27 cellular contexts compared by ENCODE assay signal in genomic region chr2:185245806-185246205, GRCh38.
DNase-seq lines count a peak whose midpoint lies in the region; ATAC-seq and TF ChIP-seq lines count a peak whose summit lies in the region.
"Had no signal": no experiment of that assay in that cellular context is flagged by ENCODE, and none has a peak within 500 bp of the region (broad histone marks: within the 10 kb centered on the region; RNA-seq: fewer than 3 reads in every experiment).

No MANE protein-coding gene starts in this region.

- H3K27me3 ChIP-seq in neuronal stem cell (ENCODE audit: control insufficient read depth in 3 of 3, insufficient read depth in 3 of 3, low read depth in 1 of 3, low read length in 3 of 3): no peaks in the 10 kb centered on the region
- no peaks in the 10 kb centered on the region for H3K27me3 ChIP-seq in CD8-positive, alpha-beta T cell (ENCODE audit: insufficient read depth, low read length)
- H3K27me3 ChIP-seq: foreskin keratinocyte, neutrophil, testis had no signal

- TF ChIP-seq CTCF in astrocyte of the spinal cord (IDR thresholded peaks at IDR 0.05; ENCODE audit: low read depth, low read length): no peak
- TF ChIP-seq CTCF in CD8-positive, alpha-beta T cell (IDR thresholded peaks at IDR 0.05): no peak

- H4K8ac ChIP-seq in neuronal stem cell (ENCODE audit: low read depth, low read length): no peak overlapping the region

- ATAC-seq in GM21360 (IDR thresholded peaks at IDR 0.05; ENCODE audit: unreplicated experiment) (peak; percentile 48), HG03432 (IDR thresholded peaks at IDR 0.05; ENCODE audit: unreplicated experiment) (peak; percentile 57), GM19455 (IDR thresholded peaks at IDR 0.05; ENCODE audit: unreplicated experiment) (no peak)
- ATAC-seq in CD8-positive, alpha-beta T cell: no peak
- ATAC-seq: activated CD8-positive, alpha-beta T cell treated with anti-CD3 and anti-CD28 coated beads, Interleukin-2, amount 10 ng/mL, durations not matched to agents 7 days and 5 days; foreskin keratinocyte; left ventricle myocardium superior; mucosa of descending colon; PC-3; stimulated activated naive B cell treated with anti-CD40 and anti-IgM and Interleukin-4, amounts not matched to agents 10 μg/mL and 1 μg/mL and 100 μg/mL, for 72 hours had no signal

- no peak overlapping the region for H2BK12ac ChIP-seq in neuronal stem cell (ENCODE audit: low read length)

- no peak overlapping the region for H3K4ac ChIP-seq in neuronal stem cell (ENCODE audit: low read length)

- POLR2A ChIA-PET in CD8-positive, alpha-beta T cell (lab: Charles Lee): no interaction called here

- H3K14ac ChIP-seq in neuronal stem cell (ENCODE audit: low read length): no peak overlapping the region

- H3K4me2 ChIP-seq in neuronal stem cell (ENCODE audit: insufficient read depth, low read length, poor library complexity, severe bottlenecking): no peak overlapping the region
- H3K4me2 ChIP-seq: smooth muscle cell had no signal

- H3K9me3 ChIP-seq in neuronal stem cell (replicated peaks in 1 of 2; ENCODE audit: control insufficient read depth in 2 of 2, insufficient read depth in 1 of 2, low read depth in 1 of 2, low read length in 2 of 2): no peaks in the 10 kb centered on the region
- H3K9me3 ChIP-seq in CD8-positive, alpha-beta T cell (ENCODE audit: low read length): no peaks in the 10 kb centered on the region
- H3K9me3 ChIP-seq: HAP-1, mucosa of descending colon, neutrophil, testis had no signal

- no peaks in the 10 kb centered on the region for H3K4me1 Mint-ChIP-seq in CD8-positive, alpha-beta T cell (ENCODE audit: low read depth)
- H3K4me1 Mint-ChIP-seq: CD4-positive, CD25-positive, alpha-beta regulatory T cell; stimulated activated naive B cell treated with anti-CD40 and anti-IgM and Interleukin-4, amounts not matched to agents 10 μg/mL and 1 μg/mL and 100 μg/mL, for 72 hours had no signal

- intact Hi-C loops in CD8-positive, alpha-beta T cell (cut with DNase I, micrococcal nuclease): no loop called here

- no peak overlapping the region for H3K23ac ChIP-seq in neuronal stem cell (ENCODE audit: low read depth, low read length, poor library complexity)

- H3K27ac ChIP-seq in neuronal stem cell (replicated peaks; ENCODE audit: low read length): no peak overlapping the region
- no peak overlapping the region for H3K27ac ChIP-seq in CD8-positive, alpha-beta T cell (ENCODE audit: low read depth, low read length)
- H3K27ac ChIP-seq: epithelial cell of prostate, foreskin keratinocyte, neutrophil, testis had no signal

- H3K79me1 ChIP-seq in neuronal stem cell (ENCODE audit: low read depth, low read length): no peaks in the 10 kb centered on the region

- H3K18ac ChIP-seq in neuronal stem cell (ENCODE audit: low read length): no peak overlapping the region

- no CpG with 5 or more reads among the region's 1 CpG for WGBS in neuronal stem cell (ENCODE audit: extremely low coverage in 2 of 2, insufficient read length in 2 of 2, insufficient replicate concordance in 1 of 2), 2 donors

- H2BK5ac ChIP-seq in neuronal stem cell (ENCODE audit: low read length): no peak overlapping the region

- no peak overlapping the region for H4K91ac ChIP-seq in neuronal stem cell (ENCODE audit: low read depth, low read length, poor library complexity)

- H2AK5ac ChIP-seq in neuronal stem cell (ENCODE audit: low read depth, low read length): no peak overlapping the region

- CTCF ChIA-PET in CD8-positive, alpha-beta T cell (lab: Charles Lee): no interaction called here

- H2AFZ ChIP-seq in neuronal stem cell (ENCODE audit: low read length): no peak overlapping the region

- in situ Hi-C loops in astrocyte of the spinal cord (cut with HindIII; ENCODE audit: low sequenced_read_pairs): no loop called here

- no peaks in the 10 kb centered on the region for H3K4me1 ChIP-seq in neuronal stem cell (ENCODE audit: control insufficient read depth in 2 of 2, insufficient read depth in 1 of 2, low read depth in 1 of 2, low read length in 2 of 2)
- H3K4me1 ChIP-seq in CD8-positive, alpha-beta T cell (ENCODE audit: insufficient read depth, low read length): no peaks in the 10 kb centered on the region
- H3K4me1 ChIP-seq: foreskin keratinocyte, HAP-1, testis had no signal

- H3K27ac Mint-ChIP-seq in CD8-positive, alpha-beta T cell: no peak overlapping the region
- H3K27ac Mint-ChIP-seq: activated CD8-positive, alpha-beta T cell treated with anti-CD3 and anti-CD28 coated beads, Interleukin-2, amount 10 ng/mL, durations not matched to agents 7 days and 5 days; activated T-cell treated with anti-CD3 and anti-CD28 coated beads, Interleukin-2, amount 50 U/mL, for 24 hours; CD4-positive, CD25-positive, alpha-beta regulatory T cell; stimulated activated naive B cell treated with anti-CD40 and anti-IgM and Interleukin-4, amounts not matched to agents 10 μg/mL and 1 μg/mL and 100 μg/mL, for 72 hours had no signal

- DNase-seq in astrocyte of the spinal cord (ENCODE audit: low read depth, low spot score) (peak; percentile 56), neuronal stem cell (ENCODE audit: low spot score) (peak; percentile 9), EL (no peak)
- DNase-seq in CD8-positive, alpha-beta T cell: no peak
- DNase-seq: activated CD4-positive, alpha-beta T cell treated with anti-CD3 and anti-CD28 coated beads for 1 hour; activated CD8-positive, alpha-beta T cell treated with anti-CD3 and anti-CD28 coated beads, Interleukin-2, amount 10 ng/mL, durations not matched to agents 7 days and 5 days; activated naive CD4-positive, alpha-beta T cell treated with Interleukin-2 at 50 U/mL for 16 hours; activated T-cell treated with anti-CD3 and anti-CD28 coated beads, Interleukin-2, amount 50 U/mL, for 24 hours; anterior cingulate cortex; CD4-positive, CD25-positive, alpha-beta regulatory T cell; foreskin keratinocyte; left ventricle myocardium superior; mucosa of descending colon; NCI-H1694 treated with DMSO at 0.1 percent for 48 hours; NCI-H345; PC-3; SHP77; stimulated activated CD4-positive, alpha-beta T cell treated with anti-CD3 and anti-CD28 coated beads, Interleukin-2, amount 100 ng/mL, for 48 hours; stimulated activated naive B cell treated with anti-CD40 and anti-IgM and Interleukin-4, amounts not matched to agents 10 μg/mL and 1 μg/mL and 100 μg/mL, for 72 hours; testis had no signal

- no peaks in the 10 kb centered on the region for H3K36me3 Mint-ChIP-seq in CD8-positive, alpha-beta T cell
- H3K36me3 Mint-ChIP-seq: CD4-positive, CD25-positive, alpha-beta regulatory T cell; stimulated activated naive B cell treated with anti-CD40 and anti-IgM and Interleukin-4, amounts not matched to agents 10 μg/mL and 1 μg/mL and 100 μg/mL, for 72 hours had no signal

- H3K4me3 Mint-ChIP-seq in CD8-positive, alpha-beta T cell: no peak overlapping the region
- H3K4me3 Mint-ChIP-seq: activated CD8-positive, alpha-beta T cell treated with anti-CD3 and anti-CD28 coated beads, Interleukin-2, amount 10 ng/mL, durations not matched to agents 7 days and 5 days; activated T-cell treated with anti-CD3 and anti-CD28 coated beads, Interleukin-2, amount 50 U/mL, for 24 hours; CD4-positive, CD25-positive, alpha-beta regulatory T cell; stimulated activated naive B cell treated with anti-CD40 and anti-IgM and Interleukin-4, amounts not matched to agents 10 μg/mL and 1 μg/mL and 100 μg/mL, for 72 hours had no signal

- H2BK15ac ChIP-seq in neuronal stem cell (ENCODE audit: low read length): no peak overlapping the region

- no peaks in the 10 kb centered on the region for H3K27me3 Mint-ChIP-seq in CD8-positive, alpha-beta T cell (ENCODE audit: low read depth)
- H3K27me3 Mint-ChIP-seq: activated T-cell treated with anti-CD3 and anti-CD28 coated beads, Interleukin-2, amount 50 U/mL, for 24 hours; CD4-positive, CD25-positive, alpha-beta regulatory T cell; stimulated activated naive B cell treated with anti-CD40 and anti-IgM and Interleukin-4, amounts not matched to agents 10 μg/mL and 1 μg/mL and 100 μg/mL, for 72 hours had no signal

- H3K4me3 ChIP-seq in astrocyte of the spinal cord (ENCODE audit: low read depth, low read length): no peak overlapping the region
- H3K4me3 ChIP-seq in neuronal stem cell (ENCODE audit: low read length in 2 of 2): no peak overlapping the region
- no peak overlapping the region for H3K4me3 ChIP-seq in CD8-positive, alpha-beta T cell (ENCODE audit: low read depth, low read length)
- H3K4me3 ChIP-seq: HAP-1, mucosa of descending colon, smooth muscle cell, testis had no signal

- no peaks in the 10 kb centered on the region for H3K36me3 ChIP-seq in neuronal stem cell (replicated peaks in 1 of 2; ENCODE audit: control insufficient read depth in 2 of 2, insufficient read depth in 2 of 2, low read length in 2 of 2)
- H3K36me3 ChIP-seq in CD8-positive, alpha-beta T cell (ENCODE audit: insufficient read depth, low read length): no peaks in the 10 kb centered on the region
- H3K36me3 ChIP-seq: HAP-1, neutrophil had no signal

- H3K9ac ChIP-seq in neuronal stem cell (ENCODE audit: low read depth, low read length, poor library complexity): no peak overlapping the region

- peaks cover 5% of the 10 kb centered on the region for H3K9me3 Mint-ChIP-seq in CD8-positive, alpha-beta T cell

- no peak overlapping the region for H2BK120ac ChIP-seq in neuronal stem cell (ENCODE audit: low read depth, low read length)

Comparison
In these comparisons a context has a peak if more than half of its experiments do, and no peak if none do; other contexts are left out.
1. ATAC-seq: peak in GM21360 (single experiment) and HG03432 (single experiment); none in GM19455 (single experiment) and CD8-positive, alpha-beta T cell (single experiment).
2. DNase-seq: peak in astrocyte of the spinal cord (single experiment) and neuronal stem cell (single experiment); none in CD8-positive, alpha-beta T cell (0 of 7) and EL (single experiment).